ENCODE assay signal across 27 cellular contexts in genomic region chr5:61600945-61601491, GRCh38.
"Had no signal": no experiment of that assay in that cellular context is flagged by ENCODE, and none has a peak within 500 bp of the region (broad histone marks: within the 10 kb centered on the region; RNA-seq: fewer than 3 reads in every experiment).

No MANE protein-coding gene starts in this region.

- H3K27me3 Mint-ChIP-seq: progenitor cell of endocrine pancreas, type B pancreatic cell had no signal

- FAIRE-seq: kidney had no signal

- H3K27me3 ChIP-seq: gastroesophageal sphincter, uterus had no signal

- H3K9me3 ChIP-seq: gastroesophageal sphincter, uterus had no signal

- DNase-seq: activated CD4-positive, alpha-beta T cell treated with anti-CD3 and anti-CD28 coated beads for 36 hours; activated CD4-positive, CD25-positive, alpha-beta regulatory T cell; activated naive CD4-positive, alpha-beta T cell; activated T-cell treated with anti-CD3 and anti-CD28 coated beads for 4 hours; activated T-cell treated with anti-CD3 and anti-CD28 coated beads, Interleukin-2, amount 50 U/mL, for 72 hours; anterior cingulate cortex; caudate nucleus; cortex of kidney; effector memory CD8-positive, alpha-beta T cell; erythroblast; hypothalamus; immature natural killer cell; kidney; left colon; mammary epithelial cell; natural killer cell; retina; stimulated activated CD4-positive, alpha-beta T cell treated with anti-CD3 and anti-CD28 coated beads, Interleukin-12 subunit alpha, Interleukin-12 subunit beta, amount 100 ng/mL, for 4 hours; stimulated activated CD4-positive, alpha-beta T cell treated with anti-CD3 and anti-CD28 coated beads, Interleukin-4, amount 100 ng/mL, for 1 hour; uterus had no signal

- H3K36me3 Mint-ChIP-seq: activated naive CD4-positive, alpha-beta T cell treated with anti-CD3 and anti-CD28 coated beads, Interleukin-2, amount 50 U/mL, for 72 hours; immature natural killer cell; natural killer cell; type B pancreatic cell had no signal

- H3K36me3 ChIP-seq: gastroesophageal sphincter, uterus had no signal

- H3K9me3 Mint-ChIP-seq: activated naive CD4-positive, alpha-beta T cell treated with anti-CD3 and anti-CD28 coated beads, Interleukin-2, amount 50 U/mL, for 72 hours; activated T-cell treated with anti-CD3 and anti-CD28 coated beads, Interleukin-2, amount 50 U/mL, for 72 hours; effector memory CD8-positive, alpha-beta T cell; immature natural killer cell; natural killer cell; stimulated activated naive CD8-positive, alpha-beta T cell treated with anti-CD3 and anti-CD28 coated beads, Interleukin-15, Interleukin-2, amounts not matched to agents 100 ng/mL and 50 ng/mL, for 24 hours; T-helper 2 cell treated with Interferon-gamma antibody and Interleukin-4, amounts not matched to agents 5 μg/mL and 100 μg/mL, for 36 hours; type B pancreatic cell had no signal

- H3K27ac ChIP-seq: gastroesophageal sphincter, skin epidermis, uterus had no signal

- H3K4me1 Mint-ChIP-seq: activated CD4-positive, alpha-beta T cell treated with anti-CD3 and anti-CD28 coated beads for 36 hours; immature natural killer cell; natural killer cell had no signal

- H3K4me1 ChIP-seq: uterus had no signal

- H3K4me3 Mint-ChIP-seq: activated CD4-positive, alpha-beta T cell treated with anti-CD3 and anti-CD28 coated beads for 36 hours; activated T-cell treated with anti-CD3 and anti-CD28 coated beads, Interleukin-2, amount 50 U/mL, for 72 hours; effector memory CD8-positive, alpha-beta T cell; immature natural killer cell; natural killer cell; stimulated activated naive CD8-positive, alpha-beta T cell treated with anti-CD3 and anti-CD28 coated beads, Interleukin-15, Interleukin-2, amounts not matched to agents 100 ng/mL and 50 ng/mL, for 24 hours; T-helper 2 cell treated with Interferon-gamma antibody and Interleukin-4, amounts not matched to agents 5 μg/mL and 100 μg/mL, for 36 hours; type B pancreatic cell had no signal

- H3K27ac Mint-ChIP-seq: activated CD4-positive, alpha-beta T cell treated with anti-CD3 and anti-CD28 coated beads for 36 hours; activated T-cell treated with anti-CD3 and anti-CD28 coated beads, Interleukin-2, amount 50 U/mL, for 72 hours; effector memory CD8-positive, alpha-beta T cell; immature natural killer cell; natural killer cell; progenitor cell of endocrine pancreas; stimulated activated naive CD8-positive, alpha-beta T cell treated with anti-CD3 and anti-CD28 coated beads, Interleukin-15, Interleukin-2, amounts not matched to agents 100 ng/mL and 50 ng/mL, for 24 hours; T-helper 2 cell treated with Interferon-gamma antibody and Interleukin-4, amounts not matched to agents 5 μg/mL and 100 μg/mL, for 36 hours; type B pancreatic cell had no signal

- ATAC-seq: activated CD4-positive, alpha-beta T cell treated with anti-CD3 and anti-CD28 coated beads for 36 hours; activated naive CD4-positive, alpha-beta T cell treated with anti-CD3 and anti-CD28 coated beads, Interleukin-2, amount 50 U/mL, for 72 hours; activated T-cell treated with anti-CD3 and anti-CD28 coated beads, Interleukin-2, amount 50 U/mL, for 72 hours; effector memory CD8-positive, alpha-beta T cell; gastroesophageal sphincter; left colon; natural killer cell had no signal

- H3K4me3 ChIP-seq: gastroesophageal sphincter, skin epidermis, uterus had no signal
